13 cellular contexts compared by ENCODE assay signal in genomic region chr3:163043074-163043473, GRCh38.
DNase-seq lines count a peak whose midpoint lies in the region; ATAC-seq and TF ChIP-seq lines count a peak whose summit lies in the region.
"Had no signal": no experiment of that assay in that cellular context is flagged by ENCODE, and none has a peak within 500 bp of the region (broad histone marks: within the 10 kb centered on the region; RNA-seq: fewer than 3 reads in every experiment).

No MANE protein-coding gene starts in this region.

- ATAC-seq in RWPE2 (ENCODE audit: low read depth), result peak; percentile 46; the same call in 2 of the 3 replicates
- no peak for ATAC-seq in GM21825 (IDR thresholded peaks at IDR 0.05; ENCODE audit: unreplicated experiment)
- ATAC-seq in activated CD8-positive, alpha-beta memory T cell treated with anti-CD3 and anti-CD28 coated beads, Interleukin-2, amount 10 ng/mL, durations not matched to agents 7 days and 5 days, result no peak

- H3K27me3 ChIP-seq in RWPE2 (ENCODE audit: insufficient read depth, poor library complexity, severe bottlenecking), result no peaks in the 10 kb centered on the region

- H3K36me3 ChIP-seq in RWPE2 (ENCODE audit: low read depth), result no peaks in the 10 kb centered on the region

- no peaks in the 10 kb centered on the region for H3K9me3 ChIP-seq in RWPE2 (ENCODE audit: severe bottlenecking)

- TF ChIP-seq CTCF in 22Rv1 (IDR thresholded peaks at IDR 0.05), result peak; percentile 56
- TF ChIP-seq CTCF in GM12865 (IDR thresholded peaks at IDR 0.05; ENCODE audit: insufficient read depth, low read depth, low read length, missing control alignments), result peak; percentile 1
- TF ChIP-seq CTCF in RWPE2 (IDR thresholded peaks at IDR 0.05; ENCODE audit: poor library complexity, severe bottlenecking), result peak; percentile 37
- TF ChIP-seq CTCF in foreskin fibroblast (IDR thresholded peaks at IDR 0.05; ENCODE audit: low read depth, low read length), result peak; percentile 20

- DNase-seq in GM12865 (ENCODE audit: low read depth) (no peak), RWPE2 (ENCODE audit: low spot score) (no peak), foreskin fibroblast (peak in 1 of 2 donors; percentile 1)
- DNase-seq in stimulated activated CD4-positive, alpha-beta T cell treated with anti-CD3 and anti-CD28 coated beads, Interleukin-2, amount 100 ng/mL, for 24 hours, result no peak
- DNase-seq in stimulated activated CD4-positive, alpha-beta T cell treated with anti-CD3 and anti-CD28 coated beads, Interleukin-4, amount 100 ng/mL, for 24 hours, result no peak
- DNase-seq in activated CD8-positive, alpha-beta memory T cell treated with anti-CD3 and anti-CD28 coated beads, Interleukin-2, amount 10 ng/mL, durations not matched to agents 7 days and 5 days, result no peak
- DNase-seq: activated CD8-positive, alpha-beta memory T cell treated with anti-CD3 and anti-CD28 coated beads, Interleukin-2, amount 50 U/mL, for 4 hours; kidney; NCI-H1105 treated with DMSO at 0.1 percent for 48 hours; OCI-M1 had no signal

- H3K27ac Mint-ChIP-seq in activated CD8-positive, alpha-beta memory T cell treated with anti-CD3 and anti-CD28 coated beads, Interleukin-2, amount 10 ng/mL, durations not matched to agents 7 days and 5 days, result no peak overlapping the region
- H3K27ac Mint-ChIP-seq: CD14-positive monocyte had no signal

- no peaks in the 10 kb centered on the region for H3K36me3 Mint-ChIP-seq in activated CD8-positive, alpha-beta memory T cell treated with anti-CD3 and anti-CD28 coated beads, Interleukin-2, amount 10 ng/mL, durations not matched to agents 7 days and 5 days
- H3K36me3 Mint-ChIP-seq: CD14-positive monocyte had no signal

- H3K9me3 Mint-ChIP-seq in activated CD8-positive, alpha-beta memory T cell treated with anti-CD3 and anti-CD28 coated beads, Interleukin-2, amount 10 ng/mL, durations not matched to agents 7 days and 5 days (ENCODE audit: low read depth), result peaks cover 3% of the 10 kb centered on the region

- no peak overlapping the region for H3K27ac ChIP-seq in 22Rv1
- H3K27ac ChIP-seq in RWPE2 (ENCODE audit: poor library complexity, severe bottlenecking), result no peak overlapping the region

- CTCF ChIA-PET in activated CD8-positive, alpha-beta memory T cell treated with anti-CD3 and anti-CD28 coated beads, Interleukin-2, amount 10 ng/mL, durations not matched to agents 7 days and 5 days (lab: Charles Lee), result no interaction called here

- H3K27me3 Mint-ChIP-seq in activated CD8-positive, alpha-beta memory T cell treated with anti-CD3 and anti-CD28 coated beads, Interleukin-2, amount 10 ng/mL, durations not matched to agents 7 days and 5 days, result no peaks in the 10 kb centered on the region

- H3K4me3 ChIP-seq in GM12865 (ENCODE audit: low read depth, low read length) (no peak overlapping the region), RWPE2 (ENCODE audit: severe bottlenecking) (no peak overlapping the region), foreskin fibroblast (ENCODE audit: low read depth in 1 of 2, low read length in 2 of 2) (no peak overlapping the region)

- H3K4me1 Mint-ChIP-seq in activated CD8-positive, alpha-beta memory T cell treated with anti-CD3 and anti-CD28 coated beads, Interleukin-2, amount 10 ng/mL, durations not matched to agents 7 days and 5 days, result no peaks in the 10 kb centered on the region
- H3K4me1 Mint-ChIP-seq: CD14-positive monocyte had no signal

- H3K4me3 Mint-ChIP-seq in activated CD8-positive, alpha-beta memory T cell treated with anti-CD3 and anti-CD28 coated beads, Interleukin-2, amount 10 ng/mL, durations not matched to agents 7 days and 5 days, result no peak overlapping the region
- H3K4me3 Mint-ChIP-seq: CD14-positive monocyte had no signal

- no peaks in the 10 kb centered on the region for H3K4me1 ChIP-seq in RWPE2 (ENCODE audit: insufficient read depth, poor library complexity, severe bottlenecking)

Comparison
In these comparisons a context has a peak if more than half of its experiments do, and no peak if none do; other contexts are left out.
1. CTCF ChIP-seq: peak in every context shown above with its lines; median percentile 56 in 22Rv1; 37 in RWPE2; 20 in foreskin fibroblast; 1 in GM12865.